In genomic region chr4:115759231-115759630, GRCh38 we compare ENCODE assay signal across 18 cellular contexts.
DNase-seq lines count a peak whose midpoint lies in the region; ATAC-seq, FAIRE-seq and TF ChIP-seq lines count a peak whose summit lies in the region.
"Had no signal": no experiment of that assay in that cellular context is flagged by ENCODE, and none has a peak within 500 bp of the region (broad histone marks: within the 10 kb centered on the region; RNA-seq: fewer than 3 reads in every experiment).

No MANE protein-coding gene starts in this region.

- H3K4me3 ChIP-seq in H1 (ENCODE audit: extremely low read depth in 1 of 4, insufficient read depth in 2 of 4, low read depth in 3 of 4, low read length in 4 of 4): no peak overlapping the region
- H3K4me3 ChIP-seq in lung: no peak overlapping the region
- H3K4me3 ChIP-seq in upper lobe of left lung: no peak overlapping the region
- H3K4me3 ChIP-seq in osteoblast (ENCODE audit: insufficient read depth, low read length): no peak overlapping the region

- CTCF ChIA-PET in H1 (lab: Charles Lee; ENCODE audit: partially characterized antibody) (interaction anchor here (0.5 kb wide), 1 partner anchor 1060 kb away, joined by 7 read pairs; no protein-coding TSS in a partner anchor), GM10248 (lab: Yijun Ruan, JAX) (interaction anchor here (1.0 to 1.1 kb wide), 2 partner anchors 11 to 20 kb away, joined by 3 read pairs; no protein-coding TSS in a partner anchor)

- POLR2A ChIA-PET in H1 (lab: Charles Lee; ENCODE audit: partially characterized antibody) (no interaction called here), GM10248 (lab: Yijun Ruan, JAX) (no interaction called here)

- H2BK5ac ChIP-seq in H1 (ENCODE audit: low read depth, low read length): no peak overlapping the region

- no peak overlapping the region for H3K27ac ChIP-seq in H1 (ENCODE audit: low read depth, low read length)
- no peak overlapping the region for H3K27ac ChIP-seq in lung (ENCODE audit: low read depth in 1 of 2, low read length in 1 of 2)
- no peak overlapping the region for H3K27ac ChIP-seq in upper lobe of left lung
- H3K27ac ChIP-seq in osteoblast (ENCODE audit: low read depth, low read length): no peak overlapping the region

- H2AFZ ChIP-seq in H1 (ENCODE audit: low read length) (peak overlapping the region; percentile 76; the same call in 1 of the 2 replicates), osteoblast (ENCODE audit: low read length) (no peak overlapping the region)

- DNase-seq in H1 (ENCODE audit: low read depth in 1 of 2, low spot score in 2 of 2): no peak
- peak; percentile 48 for DNase-seq in lung (ENCODE audit: low spot score)
- DNase-seq in upper lobe of left lung: peak in 1 of 2 donors; percentile 62
- no peak for DNase-seq in GM10248 (ENCODE audit: extremely low spot score)
- DNase-seq in HPDE6-E6E7 (ENCODE audit: extremely low spot score): no peak
- no peak for DNase-seq in osteoblast (ENCODE audit: insufficient read length, low spot score, missing footprints)
- DNase-seq: C1 segment of cervical spinal cord; Calu3; CD4-positive, alpha-beta memory T cell; COR-L47; DMS53; DMS79 treated with DMSO at 0.1 percent for 48 hours; GF-D8; GOT3; H7; HCEC 1CT had no signal

- no peak overlapping the region for H2BK20ac ChIP-seq in H1 (ENCODE audit: low read length)

- TF ChIP-seq POLR2A in H1 (IDR thresholded peaks at IDR 0.05; ENCODE audit: control extremely low read depth in 1 of 2, low read depth in 2 of 2, low read length in 2 of 2) (no peak), upper lobe of left lung (IDR thresholded peaks at IDR 0.05) (no peak)

- H2AK5ac ChIP-seq in H1 (ENCODE audit: low read depth, low read length): no peak overlapping the region

- no peak for TF ChIP-seq CTCF in H1 (IDR thresholded peaks at IDR 0.05; ENCODE audit: control extremely low read depth in 1 of 3, insufficient read depth in 1 of 3, low read depth in 1 of 3, low read length in 3 of 3)
- TF ChIP-seq CTCF in lung (IDR thresholded peaks at IDR 0.05; ENCODE audit: control extremely low read depth, extremely low read depth): no peak
- no peak for TF ChIP-seq CTCF in upper lobe of left lung (IDR thresholded peaks at IDR 0.05)
- TF ChIP-seq CTCF in GM10248 (IDR thresholded peaks at IDR 0.05; ENCODE audit: control extremely low read depth, extremely low read depth, low read depth, missing control alignments): no peak
- no peak for TF ChIP-seq CTCF in osteoblast (IDR thresholded peaks at IDR 0.05; ENCODE audit: extremely low read depth, low read depth, low read length)

- no peak overlapping the region for H3K56ac ChIP-seq in H1 (replicated peaks; ENCODE audit: insufficient read length, low read depth, low read length)

- peaks cover 0 to 4% (median 0%) of the 10 kb centered on the region in 4 experiments; a peak in 1 of 8 replicates for H3K36me3 ChIP-seq in H1 (ENCODE audit: control insufficient read depth in 2 of 4, insufficient read depth in 4 of 4, low read length in 3 of 4)
- H3K36me3 ChIP-seq in lung (ENCODE audit: control insufficient read depth in 2 of 2, insufficient read depth in 2 of 2, low read length in 2 of 2): no peaks in the 10 kb centered on the region
- no peaks in the 10 kb centered on the region for H3K36me3 ChIP-seq in upper lobe of left lung
- no peaks in the 10 kb centered on the region for H3K36me3 ChIP-seq in osteoblast (ENCODE audit: insufficient read depth, low read length)

- no peak overlapping the region for H3K14ac ChIP-seq in H1 (ENCODE audit: insufficient read length)

- no peak overlapping the region for H3K9ac ChIP-seq in H1 (replicated peaks in 1 of 4; ENCODE audit: extremely low read depth in 1 of 4, low read depth in 3 of 4, low read length in 3 of 4)

- no peaks in the 10 kb centered on the region for H3K79me1 ChIP-seq in H1 (ENCODE audit: low read depth, low read length)

- no peaks in the 10 kb centered on the region for H3K23me2 ChIP-seq in H1 (ENCODE audit: low read depth, low read length)

- no peak for FAIRE-seq in H1 (lab: Jason Lieb, UNC)
- FAIRE-seq: GM12892, GM19239 had no signal

- no peak overlapping the region for H4K8ac ChIP-seq in H1 (ENCODE audit: extremely low read depth, insufficient read depth, low read length)

- H4K20me1 ChIP-seq in H1 (replicated peaks in 1 of 2; ENCODE audit: control insufficient read depth in 1 of 2, insufficient read depth in 2 of 2, low read length in 2 of 2) (no peaks in the 10 kb centered on the region), osteoblast (ENCODE audit: insufficient read depth, low read length) (no peaks in the 10 kb centered on the region)

- no peak for TF ChIP-seq RAD21 in H1 (IDR thresholded peaks at IDR 0.05 in 1 of 2, conservative IDR thresholded peaks at IDR 0.05 in 1 of 2; ENCODE audit: low read depth in 2 of 2, low read length in 2 of 2)

- no peak overlapping the region for H2BK120ac ChIP-seq in H1 (replicated peaks; ENCODE audit: low read depth, low read length)

- TF ChIP-seq EP300 in H1 (IDR thresholded peaks at IDR 0.05; ENCODE audit: borderline replicate concordance in 1 of 2, low read depth in 2 of 2, low read length in 2 of 2) (no peak), upper lobe of left lung (IDR thresholded peaks at IDR 0.05) (no peak)

- H3K27me3 ChIP-seq in H1 (replicated peaks in 1 of 4; ENCODE audit: control insufficient read depth in 3 of 4, extremely low read depth in 1 of 4, insufficient read depth in 3 of 4, low read length in 3 of 4) (no peaks in the 10 kb centered on the region), lung (ENCODE audit: control insufficient read depth, insufficient read depth) (no peaks in the 10 kb centered on the region), upper lobe of left lung (no peaks in the 10 kb centered on the region), osteoblast (ENCODE audit: insufficient read depth, low read length) (no peaks in the 10 kb centered on the region)

- no peak overlapping the region for H3K4me2 ChIP-seq in H1 (ENCODE audit: insufficient read depth in 1 of 2, low read depth in 2 of 2, low read length in 2 of 2)
- no peak overlapping the region for H3K4me2 ChIP-seq in osteoblast (ENCODE audit: insufficient read depth, low read length)

- H3K4me1 ChIP-seq in H1 (replicated peaks in 1 of 4; ENCODE audit: control insufficient read depth in 3 of 4, insufficient read depth in 4 of 4, low read length in 3 of 4) (no peaks in the 10 kb centered on the region), lung (ENCODE audit: control insufficient read depth in 2 of 2, insufficient read depth in 2 of 2, low read length in 2 of 2) (no peaks in the 10 kb centered on the region), upper lobe of left lung (no peaks in the 10 kb centered on the region), osteoblast (ENCODE audit: insufficient read depth, low read length) (no peaks in the 10 kb centered on the region)

- no peak overlapping the region for H4K5ac ChIP-seq in H1 (ENCODE audit: insufficient read length, low read depth, low read length)

- no peak overlapping the region for H3K18ac ChIP-seq in H1 (ENCODE audit: extremely low read depth, low read length)

- H4K91ac ChIP-seq in H1 (replicated peaks; ENCODE audit: insufficient read length, low read length): no peak overlapping the region

- no peak overlapping the region for H3K4ac ChIP-seq in H1 (replicated peaks; ENCODE audit: insufficient read length, low read depth, low read length)

- H2BK15ac ChIP-seq in H1 (ENCODE audit: low read length): no peak overlapping the region; the same call in 1 of the 2 replicates

- no peak overlapping the region for H2BK12ac ChIP-seq in H1 (ENCODE audit: low read depth, low read length)

- 90% methylated on average over 2 of the region's 2 CpGs; no CpG with 5 or more reads in 1 of the 2 experiments for WGBS in H1 (ENCODE audit: extremely low coverage in 1 of 2, insufficient coverage in 1 of 2, insufficient read length in 1 of 2, insufficient replicate concordance in 2 of 2, low coverage in 1 of 2, low lambda C conversion rate in 2 of 2, missing lambda C conversion rate in 1 of 2), 2 experiments
- WGBS in lung, 2 donors: 58 to 62% methylated on average over 2 of the region's 2 CpGs
- 63 to 83% methylated on average over 2 of the region's 2 CpGs for WGBS in upper lobe of left lung, 2 donors

- H3K9me3 ChIP-seq in H1 (ENCODE audit: insufficient read depth in 2 of 2, low read depth in 1 of 2, low read length in 1 of 2) (peaks cover 5 to 7% of the 10 kb centered on the region in 2 experiments; a peak in 1 of 4 replicates), lung (ENCODE audit: control insufficient read depth in 2 of 2, insufficient read depth in 1 of 2, low read length in 1 of 2) (peaks cover 0 to under 1% of the 10 kb centered on the region in 2 donors), upper lobe of left lung (no peaks in the 10 kb centered on the region), osteoblast (ENCODE audit: low read depth, low read length) (peaks cover 1% of the 10 kb centered on the region)

- no peak overlapping the region for H3K23ac ChIP-seq in H1 (ENCODE audit: insufficient read length)

- peak; percentile 34 for ATAC-seq in lung (ENCODE audit: insufficient read depth, low FRiP score)
- ATAC-seq in upper lobe of left lung (ENCODE audit: low FRiP score in 2 of 2): peak; percentile 49 to 81

- no peaks in the 10 kb centered on the region for H3K79me2 ChIP-seq in H1 (ENCODE audit: control insufficient read depth in 1 of 2, insufficient read depth in 2 of 2, low read length in 2 of 2)
- H3K79me2 ChIP-seq in osteoblast (ENCODE audit: insufficient read depth, low read length): no peaks in the 10 kb centered on the region

TF ChIP-seq in H1, 55 proteins besides CTCF, POLR2A, EP300 and RAD21:
- TF ChIP-seq YY1 (IDR thresholded peaks at IDR 0.05; ENCODE audit: low read depth, low read length) (no peak), ZNF274 (IDR thresholded peaks at IDR 0.05; ENCODE audit: borderline replicate concordance, extremely low read depth, low read length) (no peak), HDAC2 (IDR thresholded peaks at IDR 0.05; ENCODE audit: borderline replicate concordance in 1 of 2, low read depth in 2 of 2, low read length in 2 of 2) (no peak), SIRT6 (IDR thresholded peaks at IDR 0.05; ENCODE audit: low read length) (no peak), RNF2 (IDR thresholded peaks at IDR 0.05; ENCODE audit: borderline replicate concordance, low read depth, low read length, missing control alignments, poor library complexity, severe bottlenecking) (no peak), CTBP2 (IDR thresholded peaks at IDR 0.05; ENCODE audit: borderline replicate concordance, insufficient read depth, insufficient read length, low read length) (no peak), CBX8 (IDR thresholded peaks at IDR 0.05; ENCODE audit: borderline replicate concordance, low read depth, low read length) (no peak), FOSL1 (IDR thresholded peaks at IDR 0.05; ENCODE audit: insufficient read depth, low read depth, low read length) (no peak), JUN (IDR thresholded peaks at IDR 0.05; ENCODE audit: low read depth, low read length) (no peak), KDM1A (IDR thresholded peaks at IDR 0.05; ENCODE audit: borderline replicate concordance, low read length) (no peak)
